Comparison of ENCODE assay signal across 9 cellular contexts in genomic region chr9:78707481-78707977, GRCh38.
DNase-seq lines count a peak whose midpoint lies in the region; ATAC-seq, FAIRE-seq and TF ChIP-seq lines count a peak whose summit lies in the region.
"Had no signal": no experiment of that assay in that cellular context is flagged by ENCODE, and none has a peak within 500 bp of the region (broad histone marks: within the 10 kb centered on the region; RNA-seq: fewer than 3 reads in every experiment).

No MANE protein-coding gene starts in this region.

- TF ChIP-seq POLR2A in Peyer's patch (IDR thresholded peaks at IDR 0.05), result no peak

- H3K4me3 ChIP-seq in mesodermal cell (ENCODE audit: extremely low read depth, insufficient read depth, low read length, poor library complexity, severe bottlenecking) (no peak overlapping the region), Peyer's patch (no peak overlapping the region)

- peak; percentile 12 for DNase-seq in NCI-H226
- DNase-seq in activated CD4-positive, alpha-beta T cell treated with anti-CD3 and anti-CD28 coated beads, Interleukin-2, amount 50 U/mL, for 4 hours, result no peak
- no peak for DNase-seq in Peyer's patch
- DNase-seq in urothelium cell line (ENCODE audit: low spot score), result no peak
- no peak for DNase-seq in hypothalamus (lab: John Stamatoyannopoulos, UW)
- DNase-seq: activated naive CD4-positive, alpha-beta T cell treated with anti-CD3 and anti-CD28 coated beads, Interleukin-2, amount 50 U/mL, for 16 hours had no signal

- H3K36me3 ChIP-seq in mesodermal cell (ENCODE audit: control insufficient read depth, insufficient read depth, low read length), result no peaks in the 10 kb centered on the region
- no peaks in the 10 kb centered on the region for H3K36me3 ChIP-seq in Peyer's patch

- WGBS in mesodermal cell (ENCODE audit: insufficient coverage in 2 of 2), 2 experiments, result 100% methylated on average over 1 of the region's 1 CpG; no CpG with 5 or more reads in 1 of the 2 experiments

- H3K9me3 ChIP-seq in mesodermal cell (ENCODE audit: control insufficient read depth, low read length) (no peaks in the 10 kb centered on the region), Peyer's patch (no peaks in the 10 kb centered on the region)

- H3K4me1 ChIP-seq in mesodermal cell (ENCODE audit: control insufficient read depth, insufficient read depth, low read length, poor library complexity, severe bottlenecking), result peaks cover 6% of the 10 kb centered on the region
- no peaks in the 10 kb centered on the region for H3K4me1 ChIP-seq in Peyer's patch

- H3K27me3 ChIP-seq in Peyer's patch, result no peaks in the 10 kb centered on the region

- no peak for FAIRE-seq in urothelium cell line (lab: Jason Lieb, UNC)

- peak; percentile 99 for ATAC-seq in GM18858 (IDR thresholded peaks at IDR 0.05; ENCODE audit: unreplicated experiment)
- ATAC-seq in HG02884 (IDR thresholded peaks at IDR 0.05; ENCODE audit: unreplicated experiment), result peak; percentile 96

- H3K27ac ChIP-seq in mesodermal cell (ENCODE audit: low read depth, low read length, severe bottlenecking), result peak overlapping the region; percentile 67
- no peak overlapping the region for H3K27ac ChIP-seq in Peyer's patch

- TF ChIP-seq CTCF in Peyer's patch (IDR thresholded peaks at IDR 0.05), result no peak
